ENCODE assay signal across 28 cellular contexts in genomic region chr16:21326459-21326858, GRCh38. TPM values are rescaled to one million over a fixed set of nuclear protein-coding genes. Genes with fewer than 3 reads are reported as not detected.
"Had no signal": no experiment of that assay in that cellular context is flagged by ENCODE, and none has a peak within 500 bp of the region (broad histone marks: within the 10 kb centered on the region; RNA-seq: fewer than 3 reads in every experiment).

No MANE protein-coding gene starts in this region.

- ATAC-seq: esophagus mucosa; gastrocnemius medialis; left colon; left ventricle myocardium superior; lower lobe of right lung; naive thymus-derived CD8-positive, alpha-beta T cell; right cardiac atrium; stimulated activated effector memory CD8-positive, alpha-beta T cell treated with anti-CD3 and anti-CD28 coated beads, Interleukin-12 subunit alpha, Interleukin-12 subunit beta, amount 100 ng/mL, for 72 hours had no signal

- H3K4me3 ChIP-seq: dorsolateral prefrontal cortex, gastrocnemius medialis, lower lobe of right lung, prostate gland, sigmoid colon, stomach, thyroid gland, vagina had no signal

- DNase-seq: dorsolateral prefrontal cortex; effector CD4-positive, alpha-beta T cell; foreskin fibroblast; gastrocnemius medialis; head of caudate nucleus; kidney; left colon; left ventricle myocardium superior; lower lobe of right lung; naive thymus-derived CD8-positive, alpha-beta T cell; nephron progenitor cell; nucleus accumbens; right cardiac atrium; sigmoid colon; stimulated activated CD4-positive, alpha-beta T cell treated with anti-CD3 and anti-CD28 coated beads, Interleukin-2, amount 100 ng/mL, for 24 hours; stimulated activated CD4-positive, alpha-beta T cell treated with anti-CD3 and anti-CD28 coated beads, Interleukin-4, amount 100 ng/mL, for 24 hours; stimulated activated naive CD4-positive, alpha-beta T cell treated with Interleukin-2 at 50 U/mL for 16 hours; stomach; thyroid gland; trophoblast cell had no signal

RNA-seq across cellular contexts. Expression of gene CRYM, which starts 48.4 kb away (rescaled TPM):
- total RNA-seq: gastrocnemius medialis; mesenteric fat pad; myocyte; naive thymus-derived CD8-positive, alpha-beta T cell; osteocyte; skeletal muscle tissue had no signal
